18 cellular contexts compared by ENCODE assay signal in the genomic region with DNA sequence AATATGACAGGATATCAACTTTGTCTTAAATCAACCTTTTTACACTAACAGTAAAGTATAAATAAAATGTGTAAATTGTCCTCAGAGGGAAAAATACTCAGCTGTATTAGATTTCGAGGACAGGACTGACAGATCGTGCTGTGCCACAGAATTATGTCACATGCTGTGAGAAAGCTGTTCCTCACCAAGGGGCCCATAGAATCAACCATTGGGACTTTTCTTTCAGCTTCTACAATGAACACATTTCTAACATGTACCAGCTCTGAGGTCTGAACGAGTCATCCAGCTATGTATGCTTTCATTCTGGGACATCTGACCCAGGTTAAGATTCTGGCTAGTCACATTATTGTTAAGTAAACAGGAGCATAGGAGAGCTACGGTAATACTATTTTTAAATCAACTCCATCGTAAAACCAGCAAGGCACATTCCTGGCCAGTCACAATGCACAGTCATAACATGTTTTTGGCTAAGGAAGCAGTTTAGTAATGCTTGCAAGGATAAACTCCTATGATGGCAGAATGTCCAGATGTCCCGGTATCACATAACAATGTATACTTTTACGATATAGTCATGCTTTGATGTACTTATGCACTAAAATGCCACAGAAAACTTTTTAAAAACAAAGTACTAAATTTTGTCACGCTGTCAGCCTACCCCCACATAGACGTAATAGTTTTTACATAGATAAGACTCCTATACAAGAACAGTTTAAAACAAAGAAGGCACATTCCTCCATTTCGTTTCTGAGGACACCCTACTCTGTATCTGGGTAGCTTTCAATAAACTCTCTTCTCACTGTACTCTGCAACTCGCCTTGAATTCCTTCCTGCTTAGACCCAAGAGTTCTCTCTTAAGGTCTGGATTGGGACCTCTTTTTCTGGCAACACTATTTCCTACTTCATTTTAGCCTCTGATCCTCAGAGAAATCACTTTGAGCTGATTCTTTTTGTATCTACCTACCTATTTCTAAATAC. TPM values are rescaled to one million over a fixed set of nuclear protein-coding genes. Genes with fewer than 3 reads are reported as not detected.
DNase-seq lines count a peak whose midpoint lies in the region; ATAC-seq and TF ChIP-seq lines count a peak whose summit lies in the region.
"Had no signal": no experiment of that assay in that cellular context is flagged by ENCODE, and none has a peak within 500 bp of the region (broad histone marks: within the 10 kb centered on the region; RNA-seq: fewer than 3 reads in every experiment).

No MANE protein-coding gene starts in this region.

- peak overlapping the region; percentile 18 for H2AFZ ChIP-seq in osteoblast (ENCODE audit: low read length)

- no peak overlapping the region for H3K4me3 ChIP-seq in LNCaP clone FGC (ENCODE audit: low read depth, low read length)
- peak overlapping the region; percentile 42 for H3K4me3 ChIP-seq in osteoblast (ENCODE audit: insufficient read depth, low read length)
- H3K4me3 ChIP-seq in heart left ventricle: no peak overlapping the region
- H3K4me3 ChIP-seq: HAP-1, pancreas had no signal

- no peak for TF ChIP-seq POLR2A in heart left ventricle (IDR thresholded peaks at IDR 0.05)

- H3K9me3 ChIP-seq in osteoblast (ENCODE audit: low read depth, low read length) (no peaks in the 10 kb centered on the region), heart left ventricle (no peaks in the 10 kb centered on the region)
- H3K9me3 ChIP-seq: HAP-1, pancreas had no signal

- H3K27ac ChIP-seq in epithelial cell of prostate (peak overlapping the region; percentile 60), osteoblast (ENCODE audit: low read depth, low read length) (peak overlapping the region; percentile 62), heart left ventricle (peak overlapping the region in 1 of 12 donors; percentile 61)
- H3K27ac ChIP-seq: HL-60, pancreas had no signal

- no peaks in the 10 kb centered on the region for H3K9me3 Mint-ChIP-seq in T-cell
- H3K9me3 Mint-ChIP-seq: activated CD8-positive, alpha-beta T cell treated with anti-CD3 and anti-CD28 coated beads for 36 hours had no signal

- peaks cover 0 to 6% of the 10 kb centered on the region in 2 donors for H3K27me3 Mint-ChIP-seq in T-cell
- H3K27me3 Mint-ChIP-seq: activated CD8-positive, alpha-beta T cell treated with anti-CD3 and anti-CD28 coated beads for 36 hours; activated naive CD8-positive, alpha-beta T cell had no signal

- H3K36me3 Mint-ChIP-seq in T-cell: no peaks in the 10 kb centered on the region
- H3K36me3 Mint-ChIP-seq: activated naive CD8-positive, alpha-beta T cell had no signal

- no peak overlapping the region for H3K4me3 Mint-ChIP-seq in T-cell
- H3K4me3 Mint-ChIP-seq: activated CD8-positive, alpha-beta T cell treated with anti-CD3 and anti-CD28 coated beads for 36 hours; activated naive CD8-positive, alpha-beta T cell had no signal

- no peaks in the 10 kb centered on the region for H3K79me2 ChIP-seq in osteoblast (ENCODE audit: insufficient read depth, low read length)

- no peaks in the 10 kb centered on the region for H3K27me3 ChIP-seq in osteoblast (ENCODE audit: insufficient read depth, low read length)
- no peaks in the 10 kb centered on the region for H3K27me3 ChIP-seq in heart left ventricle
- H3K27me3 ChIP-seq: pancreas had no signal

- H3K4me1 Mint-ChIP-seq in T-cell: no peaks in the 10 kb centered on the region

- H3K36me3 ChIP-seq in osteoblast (ENCODE audit: insufficient read depth, low read length) (no peaks in the 10 kb centered on the region), heart left ventricle (no peaks in the 10 kb centered on the region)
- H3K36me3 ChIP-seq: HAP-1, pancreas had no signal

- H4K20me1 ChIP-seq in osteoblast (ENCODE audit: insufficient read depth, low read length): no peaks in the 10 kb centered on the region

- DNase-seq in AG08395 (ENCODE audit: low spot score) (peak; percentile 46), LNCaP clone FGC (ENCODE audit: low read depth) (peak; percentile 6), epithelial cell of prostate (ENCODE audit: low read depth, low spot score) (peak; percentile 68), osteoblast (ENCODE audit: insufficient read length, low spot score, missing footprints) (peak; percentile 52), dermis blood vessel endothelial cell (no peak), COLO829 (ENCODE audit: low spot score) (no peak), heart left ventricle (no peak), T-cell (no peak)
- DNase-seq: activated CD8-positive, alpha-beta T cell treated with anti-CD3 and anti-CD28 coated beads for 36 hours; AML-193; kidney; NCI-H1417; NCI-H69; pancreas; SW 1271 had no signal

- H3K27ac Mint-ChIP-seq in T-cell: no peak overlapping the region
- H3K27ac Mint-ChIP-seq: activated CD8-positive, alpha-beta T cell treated with anti-CD3 and anti-CD28 coated beads for 36 hours; activated naive CD8-positive, alpha-beta T cell had no signal

- CTCF ChIA-PET in T-cell (lab: Charles Lee): no interaction called here

- H3K4me2 ChIP-seq in osteoblast (ENCODE audit: insufficient read depth, low read length): peak overlapping the region; percentile 73

- ATAC-seq in heart left ventricle: no peak
- ATAC-seq in T-cell (replicated peaks in 1 of 4): no peak
- ATAC-seq: activated CD8-positive, alpha-beta T cell treated with anti-CD3 and anti-CD28 coated beads for 36 hours; pancreas had no signal

- WGBS in heart left ventricle, 4 donors: 48 to 55% (median 50%) methylated on average over 11 of the region's 11 CpGs

- intact Hi-C loops in heart left ventricle (cut with DNase I): no loop called here

- TF ChIP-seq CTCF in LNCaP clone FGC (IDR thresholded peaks at IDR 0.05; ENCODE audit: control insufficient read depth, extremely low read depth, insufficient read depth): no peak
- no peak for TF ChIP-seq CTCF in osteoblast (IDR thresholded peaks at IDR 0.05; ENCODE audit: extremely low read depth, low read depth, low read length)
- TF ChIP-seq CTCF in heart left ventricle (IDR thresholded peaks at IDR 0.05): no peak

- POLR2A ChIA-PET in T-cell (lab: Charles Lee): no interaction called here

- H3K4me1 ChIP-seq in osteoblast (ENCODE audit: insufficient read depth, low read length) (peaks cover 24% of the 10 kb centered on the region), heart left ventricle (no peaks in the 10 kb centered on the region)
- H3K4me1 ChIP-seq: HAP-1, pancreas had no signal

RNA-seq across cellular contexts. Expression of gene ZNF214, which starts 27.4 kb away (rescaled TPM):
- total RNA-seq in osteoblast (3.6 and 4.7 TPM in 2 replicates), dermis blood vessel endothelial cell (0.19 and 1.7 TPM in 2 replicates), heart left ventricle (1 to 10 TPM in 4 of 9 donors, under 1 TPM in 5; 0.69 to 2.0 (median 0.98) TPM), T-cell (not detected)
- under 1 TPM; 0.23 to 0.91 TPM for polyA plus RNA-seq in heart left ventricle
- total RNA-seq: activated CD8-positive, alpha-beta T cell treated with anti-CD3 and anti-CD28 coated beads for 36 hours had no signal

RNA-seq across cellular contexts. Expression of gene NLRP14, which starts 27.5 kb away (rescaled TPM):
- total RNA-seq in osteoblast (under 0.01 TPM in 1 of 2 replicates, not detected in the other), dermis blood vessel endothelial cell (not detected in 2 replicates), heart left ventricle (not detected), T-cell (under 1 TPM in 1 of 5 donors, not detected in 4; 0.13 TPM)
- not detected for polyA plus RNA-seq in heart left ventricle

Comparison
In these comparisons a context has a peak if more than half of its experiments do, and no peak if none do; other contexts are left out.
1. DNase-seq: peak in AG08395 (single experiment), LNCaP clone FGC (single experiment), epithelial cell of prostate (single experiment) and osteoblast (single experiment); none in dermis blood vessel endothelial cell (single experiment), COLO829 (single experiment), heart left ventricle (0 of 5) and T-cell (0 of 34).